ENCODE assay signal across 8 cellular contexts in genomic region chr5:126446498-126447224, GRCh38. TPM values are rescaled to one million over a fixed set of nuclear protein-coding genes. Genes with fewer than 3 reads are reported as not detected.
A peak's percentile ranks its signal among the peaks of the same experiment; 100 is the strongest.
DNase-seq lines count a peak whose midpoint lies in the region; ATAC-seq and TF ChIP-seq lines count a peak whose summit lies in the region.

No MANE protein-coding gene starts in this region.

- intact Hi-C loops in uterus (cut with DNase I; ENCODE audit: low total_unique reads): no loop called here

- no peaks in the 10 kb centered on the region for H3K27me3 ChIP-seq in AG04450 (ENCODE audit: control insufficient read depth, insufficient read depth, low read length)
- no peaks in the 10 kb centered on the region for H3K27me3 ChIP-seq in SJSA1 (replicated peaks)
- H3K27me3 ChIP-seq in uterus: no peaks in the 10 kb centered on the region

- H3K27ac ChIP-seq in AG04450 (ENCODE audit: low read depth, low read length): peak overlapping the region; percentile 65
- H3K27ac ChIP-seq in SJSA1: peak overlapping the region; percentile 88
- H3K27ac ChIP-seq in uterus: peak overlapping the region in 1 of 2 donors; percentile 51

- no peak overlapping the region for H3K4me3 ChIP-seq in AG04450 (ENCODE audit: low read depth, low read length)
- H3K4me3 ChIP-seq in SJSA1: no peak overlapping the region
- no peak overlapping the region for H3K4me3 ChIP-seq in uterus

- POLR2A ChIA-PET in AG04450 (lab: Yijun Ruan, JAX): interaction anchor here (0.6 kb wide), 5 partner anchors 22 to 347 kb away, joined by 3 to 4 read pairs (median 3); no protein-coding TSS in a partner anchor

- DNase-seq in AG04450 (ENCODE audit: low read depth, low spot score) (no peak), SJSA1 (ENCODE audit: low read depth in 1 of 2, low spot score in 2 of 2) (peak; percentile 66 to 72), fibroblast of gingiva (ENCODE audit: low read depth) (peak; percentile 38), DMS53 treated with DMSO at 0.1 percent for 48 hours (lab: John Stamatoyannopoulos, UW; ENCODE audit: unreplicated experiment) (no peak), NCI-H2227 treated with DMSO at 0.1 percent for 48 hours (lab: John Stamatoyannopoulos, UW) (no peak), uterus (no peak)
- peak; percentile 44 for DNase-seq in stimulated activated naive CD4-positive, alpha-beta T cell treated with Interleukin-2 at 50 U/mL for 16 hours (lab: John Stamatoyannopoulos, UW)

- TF ChIP-seq CTCF in AG04450 (IDR thresholded peaks at IDR 0.05; ENCODE audit: low read depth, low read length) (no peak), uterus (IDR thresholded peaks at IDR 0.05) (no peak)

- CTCF ChIA-PET in AG04450 (lab: Charles Lee): interaction anchor here (0.5 to 0.8 kb wide), 3 partner anchors 92 to 97 kb away, joined by 4 to 7 read pairs (median 5); no protein-coding TSS in a partner anchor

- TF ChIP-seq POLR2A in uterus (IDR thresholded peaks at IDR 0.05): no peak

- H3K36me3 ChIP-seq in SJSA1: peaks cover 35% of the 10 kb centered on the region
- no peaks in the 10 kb centered on the region for H3K36me3 ChIP-seq in uterus

- H3K9me3 ChIP-seq in AG04450 (ENCODE audit: control insufficient read depth, insufficient read depth, low read length) (no peaks in the 10 kb centered on the region), SJSA1 (replicated peaks) (no peaks in the 10 kb centered on the region), uterus (no peaks in the 10 kb centered on the region)

- peaks cover 55% of the 10 kb centered on the region for H3K4me1 ChIP-seq in SJSA1 (replicated peaks)
- H3K4me1 ChIP-seq in uterus: peaks cover 5 to 10% of the 10 kb centered on the region in 2 donors

- peak; percentile 24 for ATAC-seq in GM21529 (IDR thresholded peaks at IDR 0.05; ENCODE audit: unreplicated experiment)

RNA-seq across cellular contexts. Expression of gene GRAMD2B, which starts 23.5 kb away (rescaled TPM):
- polyA plus RNA-seq in AG04450 (2011; rRNA removed): 9.4 and 11.9 TPM in 2 replicates
- polyA minus RNA-seq in AG04450 (2011; rRNA and poly(A)+ RNA removed): 3.9 and 4.7 TPM in 2 replicates
- 25.5 and 33.6 TPM in 2 replicates for total RNA-seq in SJSA1 (2014; rRNA removed; shearing (Covaris generic))
- total RNA-seq in uterus: 10 to 100 TPM; 34.0 to 91.5 (median 58.8) TPM

Comparison
In these comparisons a context has a peak if more than half of its experiments do, and no peak if none do; other contexts are left out.
1. DNase-seq: peak in SJSA1 (2 of 2), fibroblast of gingiva (single experiment) and stimulated activated naive CD4-positive, alpha-beta T cell treated with Interleukin-2 at 50 U/mL for 16 hours (single experiment); none in AG04450 (single experiment), DMS53 treated with DMSO at 0.1 percent for 48 hours (single experiment), NCI-H2227 treated with DMSO at 0.1 percent for 48 hours (single experiment) and uterus (0 of 2).